ENCODE assay signal across 15 cellular contexts in genomic region chr12:93397412-93397811, GRCh38.
"Had no signal": no experiment of that assay in that cellular context is flagged by ENCODE, and none has a peak within 500 bp of the region (broad histone marks: within the 10 kb centered on the region; RNA-seq: fewer than 3 reads in every experiment).

No MANE protein-coding gene starts in this region.

- H3K27ac Mint-ChIP-seq: activated naive CD4-positive, alpha-beta T cell treated with anti-CD3 and anti-CD28 coated beads for 36 hours; activated naive CD8-positive, alpha-beta T cell treated with anti-CD3 and anti-CD28 coated beads for 36 hours; activated T-helper 1 cell treated with anti-CD3 and anti-CD28 coated beads, Interleukin-12 subunit alpha, Interleukin-12 subunit beta, Interleukin-2, Interleukin-4 antibody, amounts not matched to agents 30 ng/mL and 10 ng/mL and 1 ng/mL, durations not matched to agents 14 hours and 24 hours and 36 hours had no signal

- H3K4me3 Mint-ChIP-seq: activated CD8-positive, alpha-beta T cell treated with anti-CD3 and anti-CD28 coated beads for 36 hours; activated naive CD4-positive, alpha-beta T cell treated with anti-CD3 and anti-CD28 coated beads for 36 hours; activated naive CD8-positive, alpha-beta T cell treated with anti-CD3 and anti-CD28 coated beads for 36 hours; activated T-cell treated with anti-CD3 and anti-CD28 coated beads, Interleukin-2, amount 50 U/mL, for 24 hours; activated T-helper 1 cell treated with anti-CD3 and anti-CD28 coated beads, Interleukin-12 subunit alpha, Interleukin-12 subunit beta, Interleukin-2, Interleukin-4 antibody, amounts not matched to agents 30 ng/mL and 10 ng/mL and 1 ng/mL, durations not matched to agents 14 hours and 24 hours and 36 hours had no signal

- H3K4me1 ChIP-seq: breast epithelium had no signal

- DNase-seq: activated CD4-positive, CD25-positive, alpha-beta regulatory T cell; activated CD8-positive, alpha-beta T cell treated with anti-CD3 and anti-CD28 coated beads for 36 hours; activated effector memory CD4-positive, alpha-beta T cell treated with Interleukin-2 at 50 U/mL for 16 hours; activated naive CD4-positive, alpha-beta T cell treated with anti-CD3 and anti-CD28 coated beads for 36 hours; activated naive CD8-positive, alpha-beta T cell treated with anti-CD3 and anti-CD28 coated beads for 36 hours; activated T-cell treated with anti-CD3 and anti-CD28 coated beads, Interleukin-2, amount 50 U/mL, for 24 hours; NCI-H1436 treated with DMSO at 0.1 percent for 48 hours; NCI-H187; NCI-H524 treated with DMSO at 0.1 percent for 48 hours; SIG-M5 had no signal

- H3K27me3 Mint-ChIP-seq: activated CD8-positive, alpha-beta T cell treated with anti-CD3 and anti-CD28 coated beads for 36 hours; activated naive CD8-positive, alpha-beta T cell treated with anti-CD3 and anti-CD28 coated beads for 36 hours; activated T-cell treated with anti-CD3 and anti-CD28 coated beads, Interleukin-2, amount 50 U/mL, for 24 hours had no signal

- ATAC-seq: activated CD8-positive, alpha-beta T cell treated with anti-CD3 and anti-CD28 coated beads for 36 hours; K562 had no signal

- H3K9me3 ChIP-seq: breast epithelium had no signal

- H3K4me3 ChIP-seq: breast epithelium, K562, PC-9 had no signal

- H3K27ac ChIP-seq: PC-9, VCaP had no signal

- H3K36me3 ChIP-seq: breast epithelium had no signal

- FAIRE-seq: K562 had no signal

- H3K9me3 Mint-ChIP-seq: activated CD8-positive, alpha-beta T cell treated with anti-CD3 and anti-CD28 coated beads for 36 hours; activated naive CD4-positive, alpha-beta T cell treated with anti-CD3 and anti-CD28 coated beads for 36 hours; activated naive CD8-positive, alpha-beta T cell treated with anti-CD3 and anti-CD28 coated beads for 36 hours; activated T-cell treated with anti-CD3 and anti-CD28 coated beads, Interleukin-2, amount 50 U/mL, for 24 hours; activated T-helper 1 cell treated with anti-CD3 and anti-CD28 coated beads, Interleukin-12 subunit alpha, Interleukin-12 subunit beta, Interleukin-2, Interleukin-4 antibody, amounts not matched to agents 30 ng/mL and 10 ng/mL and 1 ng/mL, durations not matched to agents 14 hours and 24 hours and 36 hours had no signal

- H3K27me3 ChIP-seq: breast epithelium had no signal
